ENCODE assay signal across 8 cellular contexts in the genomic region with DNA sequence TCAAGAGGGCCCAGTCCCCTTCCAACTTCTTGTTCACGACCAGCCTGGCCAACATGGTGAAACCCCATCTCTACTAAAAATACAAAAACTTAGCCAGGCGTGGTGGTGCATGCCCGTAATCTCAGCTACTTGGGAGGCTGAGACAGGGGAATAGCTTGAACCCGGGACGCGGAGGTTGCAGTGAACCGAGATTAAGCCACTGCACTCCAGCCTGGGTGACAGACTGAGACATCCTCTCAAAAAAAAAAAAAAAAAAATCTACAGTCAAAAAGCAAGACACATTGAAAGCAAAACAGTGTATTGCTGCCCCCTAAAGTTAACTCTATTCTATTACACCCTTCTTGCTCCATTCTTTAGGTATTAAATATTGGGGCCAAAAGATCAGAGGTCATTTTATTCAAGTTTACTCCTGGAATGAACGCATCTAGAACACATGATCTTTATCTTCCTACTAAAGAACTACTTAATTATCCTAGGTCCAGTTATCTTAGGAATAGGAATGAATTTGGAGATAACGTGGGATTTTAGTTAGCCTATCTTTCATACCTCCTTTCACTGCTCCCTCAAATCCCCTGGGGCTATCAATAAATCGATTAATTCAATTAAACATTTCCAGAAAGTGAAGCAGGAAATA. TPM values are rescaled to one million over a fixed set of nuclear protein-coding genes. Genes with fewer than 3 reads are reported as not detected.
DNase-seq lines count a peak whose midpoint lies in the region; ATAC-seq and TF ChIP-seq lines count a peak whose summit lies in the region.

No MANE protein-coding gene starts in this region.

- no peaks in the 10 kb centered on the region for H3K27me3 Mint-ChIP-seq in CD4-positive, alpha-beta T cell
- no peaks in the 10 kb centered on the region for H3K27me3 Mint-ChIP-seq in nephron (ENCODE audit: low read depth)

- POLR2A ChIA-PET in CD4-positive, alpha-beta T cell (lab: Charles Lee) = interaction anchor here (1.0 kb wide), 1 partner anchor 204 kb away, joined by 4 read pairs; no protein-coding TSS in a partner anchor

- peak; percentile 59 for TF ChIP-seq CTCF in CD4-positive, alpha-beta T cell (IDR thresholded peaks at IDR 0.05)
- TF ChIP-seq CTCF in nephron (IDR thresholded peaks at IDR 0.05; ENCODE audit: unreplicated experiment in 3 of 3) = peak; percentile 37 to 64 (median 63)

- in situ Hi-C loops in KBM-7 (cut with MboI; ENCODE audit: low pct_unique_long_range_greater_than_20kb, low sequenced_read_pairs) = loop anchor here (25.0 kb wide), 1 partner anchor 527 kb away; no protein-coding TSS in a partner anchor

- DNase-seq in CD4-positive, alpha-beta T cell = peak in 2 of 10 experiments; percentile 18 to 22
- peak; percentile 76 for DNase-seq in KBM-7
- peak; percentile 40 for DNase-seq in SKM-1 treated with dmso at 0.1 percent for 144 hours (lab: John Stamatoyannopoulos, UW; ENCODE audit: unreplicated experiment)
- peak in 1 of 3 donors; percentile 6 for DNase-seq in effector memory CD4-positive, alpha-beta T cell
- no peak for DNase-seq in HuH-7.5 (ENCODE audit: low spot score)

- H3K27ac Mint-ChIP-seq in CD4-positive, alpha-beta T cell = peak overlapping the region; percentile 97
- peak overlapping the region; percentile 65 to 100 (median 74) for H3K27ac Mint-ChIP-seq in nephron

- H3K9me3 Mint-ChIP-seq in CD4-positive, alpha-beta T cell = no peaks in the 10 kb centered on the region
- no peaks in the 10 kb centered on the region for H3K9me3 Mint-ChIP-seq in nephron

- no peak overlapping the region for H3K4me3 ChIP-seq in effector memory CD4-positive, alpha-beta T cell (ENCODE audit: insufficient read depth, low read depth, low read length, poor library complexity, severe bottlenecking)

- H3K27ac ChIP-seq in CD4-positive, alpha-beta T cell (ENCODE audit: low read depth, low read length) = no peak overlapping the region
- H3K27ac ChIP-seq in effector memory CD4-positive, alpha-beta T cell (ENCODE audit: insufficient read depth, low read length, poor library complexity, severe bottlenecking) = peak overlapping the region; percentile 3

- H3K27me3 ChIP-seq in CD4-positive, alpha-beta T cell (ENCODE audit: control insufficient read depth, insufficient read depth, low read length) = no peaks in the 10 kb centered on the region
- H3K27me3 ChIP-seq in effector memory CD4-positive, alpha-beta T cell (replicated peaks; ENCODE audit: control insufficient read depth, insufficient read depth, low read length, poor library complexity, severe bottlenecking) = no peaks in the 10 kb centered on the region

- H3K4me1 ChIP-seq in effector memory CD4-positive, alpha-beta T cell (ENCODE audit: control insufficient read depth, insufficient read depth, low read length, poor library complexity, severe bottlenecking) = peaks cover 20% of the 10 kb centered on the region

- CTCF ChIA-PET in CD4-positive, alpha-beta T cell (lab: Charles Lee) = interaction anchor here (0.6 to 1.8 kb wide), 4 partner anchors 203 to 570 kb away, joined by 3 to 9 read pairs (median 4); no protein-coding TSS in a partner anchor

- H3K4me1 Mint-ChIP-seq in CD4-positive, alpha-beta T cell (ENCODE audit: low read depth) = peaks cover 66% of the 10 kb centered on the region
- H3K4me1 Mint-ChIP-seq in nephron = peaks cover 42% of the 10 kb centered on the region

- H3K36me3 Mint-ChIP-seq in CD4-positive, alpha-beta T cell (ENCODE audit: low read depth) = peaks cover 56% of the 10 kb centered on the region
- H3K36me3 Mint-ChIP-seq in nephron (ENCODE audit: low read depth) = peaks cover 30% of the 10 kb centered on the region

- H3K9me3 ChIP-seq in CD4-positive, alpha-beta T cell (ENCODE audit: control insufficient read depth, low read length) = no peaks in the 10 kb centered on the region
- no peaks in the 10 kb centered on the region for H3K9me3 ChIP-seq in effector memory CD4-positive, alpha-beta T cell (ENCODE audit: control insufficient read depth, low read length)

- peak; percentile 37 for ATAC-seq in CD4-positive, alpha-beta T cell (ENCODE audit: poor library complexity)
- ATAC-seq in GM18498 (IDR thresholded peaks at IDR 0.05; ENCODE audit: unreplicated experiment) = peak; percentile 9
- no peak for ATAC-seq in HG03196 (IDR thresholded peaks at IDR 0.05; ENCODE audit: unreplicated experiment)

- H3K36me3 ChIP-seq in effector memory CD4-positive, alpha-beta T cell (ENCODE audit: control insufficient read depth, insufficient read depth, low read length) = peaks cover 20% of the 10 kb centered on the region

- H3K4me3 Mint-ChIP-seq in CD4-positive, alpha-beta T cell = peak overlapping the region; percentile 98
- peak overlapping the region; percentile 98 to 99 (median 99) for H3K4me3 Mint-ChIP-seq in nephron

- intact Hi-C loops in CD4-positive, alpha-beta T cell (cut with DNase I, micrococcal nuclease) = loop anchor here (1.0 to 5.0 kb wide), 5 partner anchors 204 to 532 kb away; a partner anchor contains a TSS

RNA-seq across cellular contexts. Expression of a gene that starts 2.4 kb away (rescaled TPM):
- total RNA-seq in CD4-positive, alpha-beta T cell = 10 to 100 TPM; 61.0 to 62.2 TPM

RNA-seq across cellular contexts. Expression of a gene that starts 2.7 kb away (rescaled TPM):
- 10 to 100 TPM; 33.2 to 33.6 TPM for total RNA-seq in CD4-positive, alpha-beta T cell

RNA-seq across cellular contexts. Expression of a gene that starts 22.5 kb away (rescaled TPM):
- total RNA-seq in CD4-positive, alpha-beta T cell = under 1 TPM; 0.19 to 0.34 TPM
